Comparison of ENCODE assay signal across 17 cellular contexts in genomic region chr16:29992371-29992967, GRCh38. TPM values are rescaled to one million over a fixed set of nuclear protein-coding genes. Genes with fewer than 3 reads are reported as not detected.
DNase-seq lines count a peak whose midpoint lies in the region; ATAC-seq and TF ChIP-seq lines count a peak whose summit lies in the region.
"Had no signal": no experiment of that assay in that cellular context is flagged by ENCODE, and none has a peak within 500 bp of the region (broad histone marks: within the 10 kb centered on the region; RNA-seq: fewer than 3 reads in every experiment).

No MANE protein-coding gene starts in this region.

- H3K27me3 Mint-ChIP-seq in CD8-positive, alpha-beta T cell (ENCODE audit: low read depth): no peaks in the 10 kb centered on the region
- peaks cover 16% of the 10 kb centered on the region for H3K27me3 Mint-ChIP-seq in brain
- no peaks in the 10 kb centered on the region for H3K27me3 Mint-ChIP-seq in activated CD8-positive, alpha-beta memory T cell treated with anti-CD3 and anti-CD28 coated beads, Interleukin-2, amount 10 ng/mL, durations not matched to agents 7 days and 5 days
- H3K27me3 Mint-ChIP-seq: activated T-helper 17 cell treated with anti-CD3 and anti-CD28 coated beads, Interleukin-2, amount 50 U/mL, for 72 hours had no signal

- peak overlapping the region; percentile 22 for H3K4me3 Mint-ChIP-seq in CD8-positive, alpha-beta T cell
- H3K4me3 Mint-ChIP-seq in brain: peak overlapping the region in 4 of 5 experiments; percentile 41 to 66 (median 54)
- no peak overlapping the region for H3K4me3 Mint-ChIP-seq in activated CD8-positive, alpha-beta memory T cell treated with anti-CD3 and anti-CD28 coated beads, Interleukin-2, amount 10 ng/mL, durations not matched to agents 7 days and 5 days
- H3K4me3 Mint-ChIP-seq: activated T-helper 17 cell treated with anti-CD3 and anti-CD28 coated beads, Interleukin-2, amount 50 U/mL, for 72 hours had no signal

- no peak for TF ChIP-seq CTCF in CD8-positive, alpha-beta T cell (IDR thresholded peaks at IDR 0.05)
- no peak for TF ChIP-seq CTCF in brain (conservative IDR thresholded peaks at IDR 0.05)
- TF ChIP-seq CTCF in smooth muscle cell (IDR thresholded peaks at IDR 0.05; ENCODE audit: borderline replicate concordance, insufficient read depth, poor library complexity, severe bottlenecking): no peak

- peaks cover 20% of the 10 kb centered on the region for H3K36me3 ChIP-seq in CD8-positive, alpha-beta T cell (ENCODE audit: insufficient read depth, low read length)
- H3K36me3 ChIP-seq in mesenchymal stem cell (ENCODE audit: control insufficient read depth in 1 of 2, insufficient read depth in 2 of 2, low read depth in 1 of 2, low read length in 2 of 2) (peaks cover 59 to 65% of the 10 kb centered on the region in 2 experiments), smooth muscle cell (ENCODE audit: low read depth) (no peaks in the 10 kb centered on the region)

- peaks cover 11% of the 10 kb centered on the region for H3K79me1 ChIP-seq in mesenchymal stem cell (replicated peaks; ENCODE audit: low read length, poor library complexity, severe bottlenecking)

- no peak for ATAC-seq in CD8-positive, alpha-beta T cell
- ATAC-seq in activated CD8-positive, alpha-beta memory T cell treated with anti-CD3 and anti-CD28 coated beads, Interleukin-2, amount 10 ng/mL, durations not matched to agents 7 days and 5 days: no peak
- no peak for ATAC-seq in GM21737 (IDR thresholded peaks at IDR 0.05; ENCODE audit: unreplicated experiment)
- ATAC-seq: activated T-helper 17 cell treated with anti-CD3 and anti-CD28 coated beads, Interleukin-2, amount 50 U/mL, for 72 hours; gastroesophageal sphincter had no signal

- CTCF ChIA-PET in CD8-positive, alpha-beta T cell (lab: Charles Lee): interaction anchor here (1.6 kb wide), 1 partner anchor 39 kb away, joined by 4 read pairs; the partner anchor contains the start of gene TLCD3B
- CTCF ChIA-PET in activated CD8-positive, alpha-beta memory T cell treated with anti-CD3 and anti-CD28 coated beads, Interleukin-2, amount 10 ng/mL, durations not matched to agents 7 days and 5 days (lab: Charles Lee): interaction anchor here (1.8 kb wide), 2 partner anchors 16 to 39 kb away, joined by 6 to 7 read pairs; partner anchors contain the start of gene TLCD3B

- no peak overlapping the region for H2BK15ac ChIP-seq in mesenchymal stem cell (ENCODE audit: low read depth, poor library complexity, severe bottlenecking)

- H3K9ac ChIP-seq in mesenchymal stem cell (ENCODE audit: low read length) (peak overlapping the region; percentile 66), smooth muscle cell (ENCODE audit: low read depth) (no peak overlapping the region)

- H3K23ac ChIP-seq in mesenchymal stem cell (ENCODE audit: low read length in 2 of 2): no peak overlapping the region

- intact Hi-C loops in CD8-positive, alpha-beta T cell (cut with DNase I, micrococcal nuclease): no loop called here

- no peak overlapping the region for H2BK12ac ChIP-seq in mesenchymal stem cell (ENCODE audit: low read length in 2 of 2)

- H3K4me1 Mint-ChIP-seq in CD8-positive, alpha-beta T cell (ENCODE audit: low read depth): peaks cover 27% of the 10 kb centered on the region
- peaks cover 30% of the 10 kb centered on the region for H3K4me1 Mint-ChIP-seq in brain
- peaks cover 21% of the 10 kb centered on the region for H3K4me1 Mint-ChIP-seq in activated CD8-positive, alpha-beta memory T cell treated with anti-CD3 and anti-CD28 coated beads, Interleukin-2, amount 10 ng/mL, durations not matched to agents 7 days and 5 days

- H3K27ac ChIP-seq in CD8-positive, alpha-beta T cell (ENCODE audit: low read depth, low read length): no peak overlapping the region
- H3K27ac ChIP-seq in mesenchymal stem cell (ENCODE audit: low read length, poor library complexity, severe bottlenecking): no peak overlapping the region
- H3K27ac ChIP-seq in smooth muscle cell (ENCODE audit: low read depth): no peak overlapping the region

- no peak overlapping the region for H4K8ac ChIP-seq in mesenchymal stem cell (ENCODE audit: low read length)

- H2AK5ac ChIP-seq in mesenchymal stem cell (ENCODE audit: low read length, severe bottlenecking): no peak overlapping the region

- no peak overlapping the region for H3K18ac ChIP-seq in mesenchymal stem cell (ENCODE audit: low read depth in 1 of 2, low read length in 2 of 2)

- DNase-seq in CD8-positive, alpha-beta T cell: no peak
- peak; percentile 70 for DNase-seq in NCI-H2196 treated with DMSO at 0.1 percent for 48 hours (lab: John Stamatoyannopoulos, UW; ENCODE audit: unreplicated experiment)
- DNase-seq in mesenchymal stem cell: peak; percentile 12
- DNase-seq in activated CD8-positive, alpha-beta memory T cell treated with anti-CD3 and anti-CD28 coated beads, Interleukin-2, amount 10 ng/mL, durations not matched to agents 7 days and 5 days: no peak
- DNase-seq in smooth muscle cell (lab: John Stamatoyannopoulos, UW; ENCODE audit: unreplicated experiment): no peak
- no peak for DNase-seq in NOMO-1 treated with dmso at 0.1 percent for 144 hours (lab: John Stamatoyannopoulos, UW; ENCODE audit: unreplicated experiment)
- DNase-seq: activated CD4-positive, CD25-positive, alpha-beta regulatory T cell; CD4-positive, CD25-positive, alpha-beta regulatory T cell; GDM1; NCI-H146; NCI-H82 had no signal

- H2BK120ac ChIP-seq in mesenchymal stem cell (ENCODE audit: low read depth, low read length): no peak overlapping the region

- no peaks in the 10 kb centered on the region for H3K9me3 Mint-ChIP-seq in CD8-positive, alpha-beta T cell
- H3K9me3 Mint-ChIP-seq in brain: peaks cover 0 to 3% (median 0%) of the 10 kb centered on the region in 5 experiments
- H3K9me3 Mint-ChIP-seq in activated CD8-positive, alpha-beta memory T cell treated with anti-CD3 and anti-CD28 coated beads, Interleukin-2, amount 10 ng/mL, durations not matched to agents 7 days and 5 days (ENCODE audit: low read depth): no peaks in the 10 kb centered on the region
- H3K9me3 Mint-ChIP-seq: activated T-helper 17 cell treated with anti-CD3 and anti-CD28 coated beads, Interleukin-2, amount 50 U/mL, for 72 hours; CD4-positive, CD25-positive, alpha-beta regulatory T cell had no signal

- peaks cover 4% of the 10 kb centered on the region for H3F3A ChIP-seq in smooth muscle cell (ENCODE audit: low read depth)

- H3K9me3 ChIP-seq in CD8-positive, alpha-beta T cell (ENCODE audit: low read length): no peaks in the 10 kb centered on the region
- H3K9me3 ChIP-seq in mesenchymal stem cell (ENCODE audit: control insufficient read depth, low read length) (no peaks in the 10 kb centered on the region), smooth muscle cell (replicated peaks; ENCODE audit: low read depth) (no peaks in the 10 kb centered on the region)
- H3K9me3 ChIP-seq: gastroesophageal sphincter had no signal

- no peak overlapping the region for H3K14ac ChIP-seq in mesenchymal stem cell (ENCODE audit: low read length in 2 of 2)

- peaks cover 58% of the 10 kb centered on the region for H3K36me3 Mint-ChIP-seq in CD8-positive, alpha-beta T cell
- peaks cover 18% of the 10 kb centered on the region for H3K36me3 Mint-ChIP-seq in brain
- H3K36me3 Mint-ChIP-seq in activated CD8-positive, alpha-beta memory T cell treated with anti-CD3 and anti-CD28 coated beads, Interleukin-2, amount 10 ng/mL, durations not matched to agents 7 days and 5 days: peaks cover 32% of the 10 kb centered on the region

- H2BK5ac ChIP-seq in mesenchymal stem cell (ENCODE audit: low read depth, low read length, poor library complexity, severe bottlenecking): no peak overlapping the region

- no peak overlapping the region for H3K4me2 ChIP-seq in mesenchymal stem cell (ENCODE audit: low read length, poor library complexity, severe bottlenecking)
- no peak overlapping the region for H3K4me2 ChIP-seq in smooth muscle cell

- 84% methylated on average over 7 of the region's 7 CpGs for WGBS in mesenchymal stem cell
- 92% methylated on average over 7 of the region's 7 CpGs for WGBS in smooth muscle cell (ENCODE audit: low lambda C conversion rate)

- H3K27ac Mint-ChIP-seq in CD8-positive, alpha-beta T cell: no peak overlapping the region
- peak overlapping the region; percentile 51 to 92 (median 73) for H3K27ac Mint-ChIP-seq in brain
- no peak overlapping the region for H3K27ac Mint-ChIP-seq in activated CD8-positive, alpha-beta memory T cell treated with anti-CD3 and anti-CD28 coated beads, Interleukin-2, amount 10 ng/mL, durations not matched to agents 7 days and 5 days
- H3K27ac Mint-ChIP-seq: activated T-helper 17 cell treated with anti-CD3 and anti-CD28 coated beads, Interleukin-2, amount 50 U/mL, for 72 hours; CD4-positive, CD25-positive, alpha-beta regulatory T cell had no signal

- no peak overlapping the region for H4K91ac ChIP-seq in mesenchymal stem cell (ENCODE audit: low read length)

- H3K4me1 ChIP-seq in CD8-positive, alpha-beta T cell (ENCODE audit: insufficient read depth, low read length): peaks cover 14% of the 10 kb centered on the region
- peaks cover 14% of the 10 kb centered on the region for H3K4me1 ChIP-seq in mesenchymal stem cell (ENCODE audit: control insufficient read depth, insufficient read depth, low read depth, low read length)
- H3K4me1 ChIP-seq in smooth muscle cell (ENCODE audit: low read depth): peaks cover 11% of the 10 kb centered on the region

- H3K27me3 ChIP-seq in CD8-positive, alpha-beta T cell (ENCODE audit: insufficient read depth, low read length): no peaks in the 10 kb centered on the region
- H3K27me3 ChIP-seq in mesenchymal stem cell (ENCODE audit: control insufficient read depth in 1 of 2, insufficient read depth in 1 of 2, low read length in 2 of 2) (no peaks in the 10 kb centered on the region), smooth muscle cell (ENCODE audit: low read depth) (no peaks in the 10 kb centered on the region)
- H3K27me3 ChIP-seq: gastroesophageal sphincter had no signal

- H3K4me3 ChIP-seq in CD8-positive, alpha-beta T cell (ENCODE audit: low read depth, low read length): no peak overlapping the region
- H3K4me3 ChIP-seq in mesenchymal stem cell (ENCODE audit: insufficient read depth in 1 of 2, low read depth in 1 of 2, low read length in 2 of 2): no peak overlapping the region
- H3K4me3 ChIP-seq in smooth muscle cell: no peak overlapping the region
- H3K4me3 ChIP-seq: gastroesophageal sphincter had no signal

- POLR2A ChIA-PET in CD8-positive, alpha-beta T cell (lab: Charles Lee): no interaction called here

- H4K20me1 ChIP-seq in smooth muscle cell (ENCODE audit: low read depth): no peaks in the 10 kb centered on the region

- H3K4ac ChIP-seq in mesenchymal stem cell (ENCODE audit: low read depth in 1 of 2, low read length in 2 of 2): no peak overlapping the region

- H2AFZ ChIP-seq in mesenchymal stem cell (ENCODE audit: low read depth, low read length): no peak overlapping the region
- no peak overlapping the region for H2AFZ ChIP-seq in smooth muscle cell (ENCODE audit: low read depth)

- H3K79me2 ChIP-seq in smooth muscle cell (ENCODE audit: low read depth): peaks cover 9% of the 10 kb centered on the region

RNA-seq across cellular contexts. Expression of gene HIRIP3, which starts 2.9 kb away (rescaled TPM):
- total RNA-seq in CD8-positive, alpha-beta T cell: 10 to 100 TPM; 10.3 to 10.5 TPM
- polyA plus RNA-seq in brain (ENCODE audit: insufficient read depth, low read depth, low replicate concordance): 85.9 TPM
- 4.0 TPM for polyA plus RNA-seq in mesenchymal stem cell (2013, experiment 1 of 2)
- polyA plus RNA-seq in mesenchymal stem cell (2013, experiment 2 of 2): 4.7 TPM
- 10 to 100 TPM; 49.3 to 56.5 TPM for total RNA-seq in activated CD8-positive, alpha-beta memory T cell treated with anti-CD3 and anti-CD28 coated beads, Interleukin-2, amount 10 ng/mL, durations not matched to agents 7 days and 5 days
- 11.3 and 17.0 TPM in 2 replicates for total RNA-seq in smooth muscle cell
- polyA plus RNA-seq in smooth muscle cell: 13.2 and 13.9 TPM in 2 replicates

RNA-seq across cellular contexts. Expression of gene INO80E, which starts 3.6 kb away (rescaled TPM):
- total RNA-seq in CD8-positive, alpha-beta T cell: 10 to 100 TPM; 49.8 to 59.4 TPM
- polyA plus RNA-seq in brain (ENCODE audit: insufficient read depth, low read depth, low replicate concordance): 147 TPM
- 51.0 TPM for polyA plus RNA-seq in mesenchymal stem cell (2013, experiment 1 of 2)
- polyA plus RNA-seq in mesenchymal stem cell (2013, experiment 2 of 2): 46.7 TPM
- total RNA-seq in activated CD8-positive, alpha-beta memory T cell treated with anti-CD3 and anti-CD28 coated beads, Interleukin-2, amount 10 ng/mL, durations not matched to agents 7 days and 5 days: 100 to 1,000 TPM; 102 to 116 TPM
- 92.2 and 181 TPM in 2 replicates for total RNA-seq in smooth muscle cell
- 17.7 and 19.3 TPM in 2 replicates for polyA plus RNA-seq in smooth muscle cell

RNA-seq across cellular contexts. Expression of gene DOC2A, which starts 18.4 kb away (rescaled TPM):
- total RNA-seq in CD8-positive, alpha-beta T cell: not detected
- polyA plus RNA-seq in brain (ENCODE audit: insufficient read depth, low read depth, low replicate concordance) (23.1 TPM), smooth muscle cell (not detected in 2 replicates)
- polyA plus RNA-seq in mesenchymal stem cell (2013, experiment 1 of 2): 0.22 TPM
- polyA plus RNA-seq in mesenchymal stem cell (2013, experiment 2 of 2): 0.25 TPM
- under 1 TPM in 1 of 2 experiments, not detected in 1; 0.49 TPM for total RNA-seq in activated CD8-positive, alpha-beta memory T cell treated with anti-CD3 and anti-CD28 coated beads, Interleukin-2, amount 10 ng/mL, durations not matched to agents 7 days and 5 days
- 0.09 TPM in 1 of 2 replicates, not detected in the other for total RNA-seq in smooth muscle cell
- total RNA-seq: CD4-positive, CD25-positive, alpha-beta regulatory T cell had no signal
- polyA plus RNA-seq: CD4-positive, CD25-positive, alpha-beta regulatory T cell had no signal

RNA-seq across cellular contexts. Expression of gene TAOK2, which starts 18.8 kb away (rescaled TPM):
- total RNA-seq in CD8-positive, alpha-beta T cell: 10 to 100 TPM; 12.2 to 12.8 TPM
- polyA plus RNA-seq in brain (ENCODE audit: insufficient read depth, low read depth, low replicate concordance): 45.4 TPM
- 20.6 TPM for polyA plus RNA-seq in mesenchymal stem cell (2013, experiment 1 of 2)
- polyA plus RNA-seq in mesenchymal stem cell (2013, experiment 2 of 2): 19.6 TPM
- total RNA-seq in activated CD8-positive, alpha-beta memory T cell treated with anti-CD3 and anti-CD28 coated beads, Interleukin-2, amount 10 ng/mL, durations not matched to agents 7 days and 5 days: 10 to 100 TPM; 51.1 to 55.3 TPM
- total RNA-seq in smooth muscle cell: 26.2 and 26.8 TPM in 2 replicates
- 26.0 TPM in 2 replicates for polyA plus RNA-seq in smooth muscle cell

RNA-seq across cellular contexts. Expression of gene C16orf92, which starts 30.5 kb away (rescaled TPM):
- total RNA-seq in CD8-positive, alpha-beta T cell: not detected
- not detected for polyA plus RNA-seq in brain (ENCODE audit: insufficient read depth, low read depth, low replicate concordance)
- not detected for polyA plus RNA-seq in mesenchymal stem cell (2013, experiment 1 of 2)
- not detected for polyA plus RNA-seq in mesenchymal stem cell (2013, experiment 2 of 2)
- not detected for total RNA-seq in activated CD8-positive, alpha-beta memory T cell treated with anti-CD3 and anti-CD28 coated beads, Interleukin-2, amount 10 ng/mL, durations not matched to agents 7 days and 5 days
- total RNA-seq in smooth muscle cell: not detected in 2 replicates
- polyA plus RNA-seq in smooth muscle cell: not detected in 2 replicates
- total RNA-seq: activated T-helper 17 cell treated with anti-CD3 and anti-CD28 coated beads, Interleukin-2, amount 50 U/mL, for 72 hours; CD4-positive, CD25-positive, alpha-beta regulatory T cell; gastroesophageal sphincter; subcutaneous adipose tissue had no signal
- polyA plus RNA-seq: CD4-positive, CD25-positive, alpha-beta regulatory T cell; keratinocyte had no signal

Comparison
In these comparisons a context has a peak if more than half of its experiments do, and no peak if none do; other contexts are left out.
1. DNase-seq: peak in NCI-H2196 treated with DMSO at 0.1 percent for 48 hours (single experiment) and mesenchymal stem cell (single experiment); none in CD8-positive, alpha-beta T cell (0 of 7), activated CD8-positive, alpha-beta memory T cell treated with anti-CD3 and anti-CD28 coated beads, Interleukin-2, amount 10 ng/mL, durations not matched to agents 7 days and 5 days (single experiment), smooth muscle cell (single experiment) and NOMO-1 treated with dmso at 0.1 percent for 144 hours (single experiment).
2. H3K27ac Mint-ChIP-seq: peak in brain (5 of 5); none in CD8-positive, alpha-beta T cell (single experiment) and activated CD8-positive, alpha-beta memory T cell treated with anti-CD3 and anti-CD28 coated beads, Interleukin-2, amount 10 ng/mL, durations not matched to agents 7 days and 5 days (single experiment).